ENCODE assay signal across 19 cellular contexts in the genomic region with DNA sequence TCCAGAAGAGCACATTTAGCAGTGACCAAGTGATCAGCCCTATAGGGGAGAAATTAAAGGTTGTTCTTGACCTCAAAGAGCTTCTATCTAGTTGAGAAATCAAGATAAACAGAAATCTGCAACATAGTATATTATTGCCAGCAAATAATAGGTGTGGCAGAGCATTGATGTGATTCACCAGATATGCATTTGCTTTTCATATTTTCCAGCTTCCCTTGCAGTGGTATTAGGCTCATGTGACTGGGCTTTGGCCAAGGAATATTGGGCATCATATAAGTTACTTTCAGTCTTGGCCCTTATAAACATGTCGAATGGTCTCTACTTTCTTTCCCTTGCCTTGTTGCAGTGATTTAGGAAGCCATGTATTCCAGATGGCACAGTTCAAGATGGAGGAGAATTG. TPM values are rescaled to one million over a fixed set of nuclear protein-coding genes. Genes with fewer than 3 reads are reported as not detected.
DNase-seq lines count a peak whose midpoint lies in the region; ATAC-seq and TF ChIP-seq lines count a peak whose summit lies in the region.
"Had no signal": no experiment of that assay in that cellular context is flagged by ENCODE, and none has a peak within 500 bp of the region (broad histone marks: within the 10 kb centered on the region; RNA-seq: fewer than 3 reads in every experiment).

No MANE protein-coding gene starts in this region.

- TF ChIP-seq CTCF in choroid plexus epithelial cell (conservative IDR thresholded peaks at IDR 0.05; ENCODE audit: low read depth, low read length) (no peak), foreskin keratinocyte (conservative IDR thresholded peaks at IDR 0.05) (no peak)

- DNase-seq in EL (peak; percentile 63), LoVo (ENCODE audit: low spot score) (peak; percentile 18), choroid plexus epithelial cell (ENCODE audit: low read depth) (peak; percentile 67), foreskin keratinocyte (peak; percentile 37 to 77)
- no peak for DNase-seq in stimulated activated CD4-positive, alpha-beta T cell treated with anti-CD3 and anti-CD28 coated beads, Interleukin-12 subunit alpha, Interleukin-12 subunit beta, amount 100 ng/mL, for 4 hours
- DNase-seq in stimulated activated CD4-positive, alpha-beta T cell treated with anti-CD3 and anti-CD28 coated beads, Interleukin-4, amount 100 ng/mL, for 1 hour, result no peak
- DNase-seq: activated gamma-delta T cell, amygdala, DND-41, NCI-H1436 treated with DMSO at 0.1 percent for 48 hours, NCI-H748 treated with DMSO at 0.1 percent for 48 hours, nucleus accumbens, T-helper 2 cell, thyroid gland had no signal

- H3K27ac ChIP-seq in foreskin keratinocyte, result no peak overlapping the region
- H3K27ac ChIP-seq: SJSA1, thyroid gland, VCaP had no signal

- no peaks in the 10 kb centered on the region for H3K27me3 ChIP-seq in foreskin keratinocyte
- H3K27me3 ChIP-seq: SJSA1, thyroid gland had no signal

- ATAC-seq in foreskin keratinocyte (peak; percentile 67), HG03095 (IDR thresholded peaks at IDR 0.05; ENCODE audit: unreplicated experiment) (no peak), GM19395 (IDR thresholded peaks at IDR 0.05; ENCODE audit: unreplicated experiment) (no peak)
- ATAC-seq: stimulated activated memory B cell treated with anti-CD40 and anti-IgM and Interleukin-4, amounts not matched to agents 10 μg/mL and 1 μg/mL and 100 μg/mL, for 72 hours had no signal

- H3K4me1 ChIP-seq in foreskin keratinocyte, result peaks cover 12% of the 10 kb centered on the region
- H3K4me1 ChIP-seq: thyroid gland had no signal

- no peak overlapping the region for H3K4me3 ChIP-seq in choroid plexus epithelial cell (ENCODE audit: low read depth, low read length)
- H3K4me3 ChIP-seq: SJSA1, thyroid gland had no signal

RNA-seq across cellular contexts. Expression of gene COMMD9, which starts 34.5 kb away (rescaled TPM):
- 51.1 and 62.8 TPM in 2 replicates for total RNA-seq in foreskin keratinocyte
- polyA plus RNA-seq in foreskin keratinocyte, result 72.4 and 75.3 TPM in 2 replicates

RNA-seq across cellular contexts. Expression of gene PRR5L, which starts 41.3 kb away (rescaled TPM):
- total RNA-seq in foreskin keratinocyte, result 39.0 and 39.9 TPM in 2 replicates
- polyA plus RNA-seq in foreskin keratinocyte, result 24.2 and 25.0 TPM in 2 replicates

Comparison
In these comparisons a context has a peak if more than half of its experiments do, and no peak if none do; other contexts are left out.
1. DNase-seq: peak in EL (single experiment), LoVo (single experiment), choroid plexus epithelial cell (single experiment) and foreskin keratinocyte (2 of 2); none in stimulated activated CD4-positive, alpha-beta T cell treated with anti-CD3 and anti-CD28 coated beads, Interleukin-12 subunit alpha, Interleukin-12 subunit beta, amount 100 ng/mL, for 4 hours (single experiment) and stimulated activated CD4-positive, alpha-beta T cell treated with anti-CD3 and anti-CD28 coated beads, Interleukin-4, amount 100 ng/mL, for 1 hour (single experiment).